11 cellular contexts compared by ENCODE assay signal in the genomic region with DNA sequence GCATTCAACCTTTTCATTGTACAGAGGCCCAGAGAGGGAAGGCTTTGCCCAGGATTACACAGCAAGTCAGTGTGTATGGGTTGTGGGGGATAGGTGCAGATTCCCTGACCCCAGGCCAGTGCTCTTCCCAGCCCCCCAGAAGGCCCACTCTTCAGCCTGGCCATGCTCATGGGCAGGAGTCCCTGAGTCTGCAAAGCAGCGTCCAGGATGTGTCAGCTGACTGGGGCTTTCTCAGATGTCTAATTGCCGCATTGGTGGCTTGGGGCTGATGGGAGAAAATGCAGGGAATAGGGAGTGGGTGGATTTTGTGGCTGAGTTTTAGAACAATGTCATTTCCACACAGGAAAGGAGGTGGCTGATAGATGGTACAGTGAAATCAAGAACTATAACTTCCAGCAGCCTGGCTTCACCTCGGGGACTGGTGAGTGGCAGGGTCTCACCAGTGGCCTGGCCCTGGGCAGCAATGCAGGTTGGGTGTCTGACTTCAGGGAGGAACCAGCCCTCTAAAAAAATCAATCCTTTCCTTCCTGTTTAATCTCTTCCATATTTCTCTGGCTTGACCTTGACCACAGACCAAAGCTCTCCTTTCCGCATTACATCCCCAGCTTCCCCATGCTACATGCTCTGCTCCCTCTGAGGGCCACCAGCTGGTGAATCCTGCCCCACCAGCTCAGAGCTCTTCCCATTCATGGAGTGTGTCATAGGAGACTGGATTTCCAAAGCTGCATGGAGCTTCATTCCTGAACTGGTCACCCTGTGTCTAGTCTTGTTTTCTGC. TPM values are rescaled to one million over a fixed set of nuclear protein-coding genes. Genes with fewer than 3 reads are reported as not detected.
DNase-seq lines count a peak whose midpoint lies in the region; ATAC-seq and TF ChIP-seq lines count a peak whose summit lies in the region.
"Had no signal": no experiment of that assay in that cellular context is flagged by ENCODE, and none has a peak within 500 bp of the region (broad histone marks: within the 10 kb centered on the region; RNA-seq: fewer than 3 reads in every experiment).

No MANE protein-coding gene starts in this region.

- ATAC-seq in GM21717 (IDR thresholded peaks at IDR 0.05; ENCODE audit: unreplicated experiment) (no peak), HG03571 (IDR thresholded peaks at IDR 0.05; ENCODE audit: unreplicated experiment) (no peak), GM18505 (IDR thresholded peaks at IDR 0.05; ENCODE audit: unreplicated experiment) (no peak), GM21367 (IDR thresholded peaks at IDR 0.05; ENCODE audit: unreplicated experiment) (no peak)

- TF ChIP-seq CTCF in NB4 (IDR thresholded peaks at IDR 0.05; ENCODE audit: low read depth, low read length) (no peak), neutrophil (IDR thresholded peaks at IDR 0.05) (peak; percentile 22)

- H3K27me3 Mint-ChIP-seq in CD8-positive, alpha-beta memory T cell: no peaks in the 10 kb centered on the region

- no peaks in the 10 kb centered on the region for H3K27me3 ChIP-seq in CD8-positive, alpha-beta memory T cell (ENCODE audit: insufficient read depth, low read length, poor library complexity, severe bottlenecking)
- H3K27me3 ChIP-seq in neutrophil: no peaks in the 10 kb centered on the region

- TF ChIP-seq POLR2A in NB4 (IDR thresholded peaks at IDR 0.05; ENCODE audit: extremely low read depth, insufficient read length): no peak
- no peak for TF ChIP-seq POLR2A in GM18505 (IDR thresholded peaks at IDR 0.05; ENCODE audit: borderline replicate concordance, extremely low read depth, insufficient read depth, insufficient read length)

- no peak overlapping the region for H3K27ac ChIP-seq in CD8-positive, alpha-beta memory T cell (ENCODE audit: low read depth, low read length)
- peak overlapping the region; percentile 100 for H3K27ac ChIP-seq in neutrophil

- POLR2A ChIA-PET in CD8-positive, alpha-beta memory T cell (lab: Charles Lee): interaction anchor here (0.6 kb wide), 1 partner anchor 16 kb away, joined by 4 read pairs; no protein-coding TSS in a partner anchor

- peaks cover 0 to 6% (median 3%) of the 10 kb centered on the region in 5 donors for H3K9me3 Mint-ChIP-seq in CD8-positive, alpha-beta memory T cell

- CTCF ChIA-PET in CD8-positive, alpha-beta memory T cell (lab: Charles Lee): interaction anchor here (1.6 to 8.7 kb wide), 5 partner anchors 11 to 48 kb away, joined by 3 to 58 read pairs (median 21); partner anchors contain the start of genes CLTA and GLIPR2

- peaks cover 81% of the 10 kb centered on the region for H3K4me1 ChIP-seq in CD8-positive, alpha-beta memory T cell (ENCODE audit: insufficient read depth, low read length)
- peaks cover 96 to 99% of the 10 kb centered on the region in 2 experiments for H3K4me1 ChIP-seq in neutrophil (ENCODE audit: control insufficient read depth in 1 of 2, insufficient read depth in 1 of 2, low read depth in 1 of 2, low read length in 1 of 2)

- H3K36me3 Mint-ChIP-seq in CD8-positive, alpha-beta memory T cell: peaks cover 15 to 34% (median 23%) of the 10 kb centered on the region in 3 donors

- peaks cover 76 to 87% (median 76%) of the 10 kb centered on the region in 3 donors for H3K4me1 Mint-ChIP-seq in CD8-positive, alpha-beta memory T cell

- peak overlapping the region; percentile 94 to 99 (median 99) for H3K27ac Mint-ChIP-seq in CD8-positive, alpha-beta memory T cell

- peak in 1 of 5 donors; percentile 41 for DNase-seq in CD8-positive, alpha-beta memory T cell
- peak; percentile 32 for DNase-seq in NB4 (ENCODE audit: low read depth)
- peak; percentile 38 for DNase-seq in dermis blood vessel endothelial cell
- DNase-seq: effector CD4-positive, alpha-beta T cell; NCI-H524 treated with DMSO at 0.1 percent for 48 hours had no signal

- no peaks in the 10 kb centered on the region for H3K36me3 ChIP-seq in CD8-positive, alpha-beta memory T cell (ENCODE audit: insufficient read depth, low read length)
- peaks cover 62% of the 10 kb centered on the region for H3K36me3 ChIP-seq in neutrophil

- H3K4me3 ChIP-seq in CD8-positive, alpha-beta memory T cell (ENCODE audit: low read length): peak overlapping the region; percentile 72
- peak overlapping the region; percentile 48 for H3K4me3 ChIP-seq in NB4 (ENCODE audit: low read depth, low read length)
- H3K4me3 ChIP-seq in neutrophil (ENCODE audit: low read depth in 1 of 2, low read length in 1 of 2): peak overlapping the region; percentile 59 to 66

- no peaks in the 10 kb centered on the region for H3K9me3 ChIP-seq in CD8-positive, alpha-beta memory T cell (ENCODE audit: low read length)
- no peaks in the 10 kb centered on the region for H3K9me3 ChIP-seq in neutrophil

- H3K4me3 Mint-ChIP-seq in CD8-positive, alpha-beta memory T cell: peak overlapping the region; percentile 69 to 90 (median 83)

RNA-seq across cellular contexts. Expression of gene GLIPR2, which starts 14.2 kb away (rescaled TPM):
- total RNA-seq in CD8-positive, alpha-beta memory T cell: 10 to 100 TPM; 17.1 to 17.5 TPM
- 139 TPM for polyA plus RNA-seq in CD8-positive, alpha-beta memory T cell
- 32.4 and 45.6 TPM in 2 replicates for total RNA-seq in dermis blood vessel endothelial cell

RNA-seq across cellular contexts. Expression of gene CCIN, which starts 18.5 kb away (rescaled TPM):
- not detected for total RNA-seq in CD8-positive, alpha-beta memory T cell
- 0.14 TPM for polyA plus RNA-seq in CD8-positive, alpha-beta memory T cell
- total RNA-seq in dermis blood vessel endothelial cell: under 0.01 and 0.19 TPM in 2 replicates
- total RNA-seq: G401 had no signal

RNA-seq across cellular contexts. Expression of gene CLTA, which starts 40.0 kb away (rescaled TPM):
- total RNA-seq in CD8-positive, alpha-beta memory T cell: 100 to 1,000 TPM; 185 to 186 TPM
- polyA plus RNA-seq in CD8-positive, alpha-beta memory T cell: 77.6 TPM
- total RNA-seq in dermis blood vessel endothelial cell: 338 and 359 TPM in 2 replicates
